2 cellular contexts compared by ENCODE assay signal in genomic region chr16:24001706-24002105, GRCh38.
TF ChIP-seq lines count a peak whose summit lies in the region.

No MANE protein-coding gene starts in this region.

TF ChIP-seq in HEK293, 187 proteins besides CTCF, POLR2A, EP300 and RAD21:
- TF ChIP-seq REST (tag by site-specific recombination; IDR thresholded peaks at IDR 0.05) (peak; percentile 72), ZNF830 (tag by site-specific recombination; IDR thresholded peaks at IDR 0.05; ENCODE audit: low read depth) (no peak), ZFP41 (tag by site-specific recombination; IDR thresholded peaks at IDR 0.05; ENCODE audit: borderline replicate concordance) (no peak), ZNF335 (tag by site-specific recombination; conservative IDR thresholded peaks at IDR 0.05) (no peak)

TF ChIP-seq in GM12878, 131 proteins besides CTCF, POLR2A, EP300 and RAD21 (continued from another document):
- TF ChIP-seq REST (IDR thresholded peaks at IDR 0.05; ENCODE audit: low read depth, low read length) (peak; percentile 38; the same call in 1 of the 2 replicates), BACH1 (IDR thresholded peaks at IDR 0.05; ENCODE audit: borderline replicate concordance) (no peak), MEF2A (IDR thresholded peaks at IDR 0.05; ENCODE audit: insufficient read depth, low read depth, low read length) (no peak)
